21 cellular contexts compared by ENCODE assay signal in genomic region chr6:4403828-4404227, GRCh38.
DNase-seq lines count a peak whose midpoint lies in the region; ATAC-seq and TF ChIP-seq lines count a peak whose summit lies in the region.
"Had no signal": no experiment of that assay in that cellular context is flagged by ENCODE, and none has a peak within 500 bp of the region (broad histone marks: within the 10 kb centered on the region; RNA-seq: fewer than 3 reads in every experiment).

No MANE protein-coding gene starts in this region.

- H3K36me3 Mint-ChIP-seq in activated CD4-positive, alpha-beta memory T cell treated with anti-CD3 and anti-CD28 coated beads for 36 hours: no peaks in the 10 kb centered on the region
- H3K36me3 Mint-ChIP-seq: activated naive CD4-positive, alpha-beta T cell treated with anti-CD3 and anti-CD28 coated beads, Interleukin-2, amount 10 ng/mL, durations not matched to agents 7 days and 5 days had no signal

- H3K4me3 Mint-ChIP-seq in activated CD4-positive, alpha-beta memory T cell treated with anti-CD3 and anti-CD28 coated beads for 36 hours: no peak overlapping the region
- H3K4me3 Mint-ChIP-seq: activated B cell treated with CpG ODN at 0.5 μM for 24 hours; activated CD8-positive, alpha-beta T cell treated with anti-CD3 and anti-CD28 coated beads for 36 hours; activated naive CD4-positive, alpha-beta T cell treated with anti-CD3 and anti-CD28 coated beads, Interleukin-2, amount 10 ng/mL, durations not matched to agents 7 days and 5 days; natural killer cell treated with Interleukin-12 subunit alpha and Interleukin-12 subunit beta and Interleukin-15 and Interleukin-18, amount 100 ng/mL, for 72 hours had no signal

- CTCF ChIA-PET in activated CD4-positive, alpha-beta memory T cell treated with anti-CD3 and anti-CD28 coated beads for 36 hours (lab: Charles Lee): no interaction called here

- TF ChIP-seq CTCF in AG10803 (conservative IDR thresholded peaks at IDR 0.05; ENCODE audit: low read length) (no peak), right atrium auricular region (IDR thresholded peaks at IDR 0.05) (no peak)

- POLR2A ChIA-PET in activated CD4-positive, alpha-beta memory T cell treated with anti-CD3 and anti-CD28 coated beads for 36 hours (lab: Charles Lee): no interaction called here

- no peak overlapping the region for H3K27ac Mint-ChIP-seq in activated CD4-positive, alpha-beta memory T cell treated with anti-CD3 and anti-CD28 coated beads for 36 hours
- H3K27ac Mint-ChIP-seq: activated B cell treated with CpG ODN at 0.5 μM for 24 hours; activated CD8-positive, alpha-beta T cell treated with anti-CD3 and anti-CD28 coated beads for 36 hours; activated naive CD4-positive, alpha-beta T cell treated with anti-CD3 and anti-CD28 coated beads, Interleukin-2, amount 10 ng/mL, durations not matched to agents 7 days and 5 days; natural killer cell treated with Interleukin-12 subunit alpha and Interleukin-12 subunit beta and Interleukin-15 and Interleukin-18, amount 100 ng/mL, for 72 hours had no signal

- peaks cover 0 to 41% of the 10 kb centered on the region in 2 donors for H3K4me1 ChIP-seq in right atrium auricular region

- H3K27ac ChIP-seq in caudate nucleus (ENCODE audit: low read depth, low read length): peak overlapping the region; percentile 30
- H3K27ac ChIP-seq in right atrium auricular region: peak overlapping the region; percentile 61 to 73
- H3K27ac ChIP-seq: epithelial cell of prostate had no signal

- no peaks in the 10 kb centered on the region for H3K4me1 Mint-ChIP-seq in activated CD4-positive, alpha-beta memory T cell treated with anti-CD3 and anti-CD28 coated beads for 36 hours (ENCODE audit: low read depth)

- H3K27me3 Mint-ChIP-seq in activated CD4-positive, alpha-beta memory T cell treated with anti-CD3 and anti-CD28 coated beads for 36 hours: peaks cover 6% of the 10 kb centered on the region
- H3K27me3 Mint-ChIP-seq: activated naive CD4-positive, alpha-beta T cell treated with anti-CD3 and anti-CD28 coated beads, Interleukin-2, amount 10 ng/mL, durations not matched to agents 7 days and 5 days had no signal

- no peaks in the 10 kb centered on the region for H3K9me3 Mint-ChIP-seq in activated CD4-positive, alpha-beta memory T cell treated with anti-CD3 and anti-CD28 coated beads for 36 hours
- H3K9me3 Mint-ChIP-seq: activated naive CD4-positive, alpha-beta T cell treated with anti-CD3 and anti-CD28 coated beads, Interleukin-2, amount 10 ng/mL, durations not matched to agents 7 days and 5 days had no signal

- ATAC-seq in HG03460 (IDR thresholded peaks at IDR 0.05; ENCODE audit: unreplicated experiment): no peak
- ATAC-seq: activated CD8-positive, alpha-beta T cell treated with anti-CD3 and anti-CD28 coated beads for 36 hours; HCT116; natural killer cell treated with Interleukin-12 subunit alpha and Interleukin-12 subunit beta and Interleukin-15 and Interleukin-18, amount 100 ng/mL, for 72 hours; stimulated activated naive CD8-positive, alpha-beta T cell treated with anti-CD3 and anti-CD28 coated beads, Interleukin-15, Interleukin-2, amounts not matched to agents 100 U/mL and 50 U/mL, for 24 hours had no signal

- no peaks in the 10 kb centered on the region for H3K36me3 ChIP-seq in right atrium auricular region
- H3K36me3 ChIP-seq: spleen had no signal

- peak; percentile 20 for DNase-seq in AG10803 (ENCODE audit: low read depth)
- DNase-seq in caudate nucleus (lab: John Stamatoyannopoulos, UW): peak in 1 of 61 donors; percentile 27
- DNase-seq in right atrium auricular region (ENCODE audit: low spot score): no peak
- DNase-seq in renal cortical epithelial cell (ENCODE audit: low read depth): peak; percentile 33
- no peak for DNase-seq in activated CD4-positive, alpha-beta memory T cell treated with anti-CD3 and anti-CD28 coated beads for 36 hours
- DNase-seq in SKM-1 (lab: John Stamatoyannopoulos, UW; ENCODE audit: unreplicated experiment): no peak
- DNase-seq in NCI-H510A treated with DMSO at 0.1 percent for 48 hours (lab: John Stamatoyannopoulos, UW): no peak
- DNase-seq: activated B cell treated with CpG ODN at 0.5 μM for 24 hours; activated CD8-positive, alpha-beta T cell treated with anti-CD3 and anti-CD28 coated beads for 36 hours; activated naive CD4-positive, alpha-beta T cell treated with anti-CD3 and anti-CD28 coated beads, Interleukin-2, amount 10 ng/mL, durations not matched to agents 7 days and 5 days; COR-L47; NCI-H1436 treated with DMSO at 0.1 percent for 48 hours; NCI-H774; spleen; stimulated activated CD4-positive, alpha-beta T cell treated with anti-CD3 and anti-CD28 coated beads, Interleukin-4, amount 100 ng/mL, for 24 hours; stimulated activated naive CD8-positive, alpha-beta T cell treated with anti-CD3 and anti-CD28 coated beads, Interleukin-15, Interleukin-2, amounts not matched to agents 100 U/mL and 50 U/mL, for 24 hours; T-helper 9 cell had no signal

- H3K9me3 ChIP-seq in right atrium auricular region: no peaks in the 10 kb centered on the region

- intact Hi-C loops in activated CD4-positive, alpha-beta memory T cell treated with anti-CD3 and anti-CD28 coated beads for 36 hours (cut with micrococcal nuclease): no loop called here

- H3K4me3 ChIP-seq in AG10803 (ENCODE audit: low read length) (no peak overlapping the region), right atrium auricular region (no peak overlapping the region)
- H3K4me3 ChIP-seq: spleen had no signal

- H3K27me3 ChIP-seq in right atrium auricular region: no peaks in the 10 kb centered on the region
- H3K27me3 ChIP-seq: spleen had no signal

Comparison
In these comparisons a context has a peak if more than half of its experiments do, and no peak if none do; other contexts are left out.
1. DNase-seq: peak in AG10803 (single experiment) and renal cortical epithelial cell (single experiment); none in right atrium auricular region (single experiment), activated CD4-positive, alpha-beta memory T cell treated with anti-CD3 and anti-CD28 coated beads for 36 hours (single experiment), SKM-1 (single experiment) and NCI-H510A treated with DMSO at 0.1 percent for 48 hours (single experiment).